8 cellular contexts compared by ENCODE assay signal in genomic region chr7:117012284-117013174, GRCh38. TPM values are rescaled to one million over a fixed set of nuclear protein-coding genes. Genes with fewer than 3 reads are reported as not detected.
DNase-seq lines count a peak whose midpoint lies in the region; ATAC-seq and TF ChIP-seq lines count a peak whose summit lies in the region.

No MANE protein-coding gene starts in this region.

- peak; percentile 39 to 50 for TF ChIP-seq CTCF in Caco-2 (IDR thresholded peaks at IDR 0.05; ENCODE audit: insufficient read depth in 1 of 2, low read depth in 1 of 2, low read length in 1 of 2, severe bottlenecking in 1 of 2, unreplicated experiment in 1 of 2)

- no peak overlapping the region for H4K8ac ChIP-seq in neuronal stem cell (ENCODE audit: low read depth, low read length)

- no peak overlapping the region for H2BK12ac ChIP-seq in neuronal stem cell (ENCODE audit: low read length)

- H3K14ac ChIP-seq in neuronal stem cell (ENCODE audit: low read length) = no peak overlapping the region

- no peak overlapping the region for H3K4me3 ChIP-seq in Caco-2 (ENCODE audit: low read depth, low read length)
- no peak overlapping the region for H3K4me3 ChIP-seq in neuronal stem cell (ENCODE audit: low read length in 2 of 2)

- CTCF ChIA-PET in Caco-2 (lab: Charles Lee) = interaction anchor here (0.6 kb wide), 1 partner anchor 115 kb away, joined by 3 read pairs; no protein-coding TSS in a partner anchor

- H3K36me3 Mint-ChIP-seq in Caco-2 (ENCODE audit: insufficient read depth, unreplicated experiment) (no peaks in the 10 kb centered on the region), immature natural killer cell (no peaks in the 10 kb centered on the region)

- no peak overlapping the region for H3K27ac ChIP-seq in neuronal stem cell (replicated peaks; ENCODE audit: low read length)

- DNase-seq in Caco-2 (peak in 1 of 2 experiments; percentile 34), SHP77 treated with DMSO at 0.1 percent for 48 hours (lab: John Stamatoyannopoulos, UW) (peak; percentile 11), iPS-NIHi11 (ENCODE audit: low spot score) (peak; percentile 48), neuronal stem cell (ENCODE audit: low spot score) (no peak), immature natural killer cell (no peak)

- no peak overlapping the region for H2BK120ac ChIP-seq in neuronal stem cell (ENCODE audit: low read depth, low read length)

- H3K9me3 ChIP-seq in Caco-2 (no peaks in the 10 kb centered on the region), neuronal stem cell (replicated peaks in 1 of 2; ENCODE audit: control insufficient read depth in 2 of 2, insufficient read depth in 1 of 2, low read depth in 1 of 2, low read length in 2 of 2) (no peaks in the 10 kb centered on the region)

- H2AK5ac ChIP-seq in neuronal stem cell (ENCODE audit: low read depth, low read length) = no peak overlapping the region

- no peak overlapping the region for H2BK15ac ChIP-seq in neuronal stem cell (ENCODE audit: low read length)

- no TSS peak for BruUV-seq in Caco-2 (replicated peaks; lab: Mats Ljungman, UMichigan)

- H3K18ac ChIP-seq in neuronal stem cell (ENCODE audit: low read length) = no peak overlapping the region

- ATAC-seq in GM19372 (IDR thresholded peaks at IDR 0.05; ENCODE audit: low read depth, unreplicated experiment) = peak; percentile 5
- peak; percentile 6 for ATAC-seq in HG03342 (IDR thresholded peaks at IDR 0.05; ENCODE audit: unreplicated experiment)
- no peak for ATAC-seq in HG03571 (IDR thresholded peaks at IDR 0.05; ENCODE audit: unreplicated experiment)

- H3K79me1 ChIP-seq in neuronal stem cell (ENCODE audit: low read depth, low read length) = no peaks in the 10 kb centered on the region

- H3K27ac Mint-ChIP-seq in Caco-2 (ENCODE audit: unreplicated experiment) = no peak overlapping the region
- H3K27ac Mint-ChIP-seq in immature natural killer cell = no peak overlapping the region

- no peak overlapping the region for H3K9ac ChIP-seq in neuronal stem cell (ENCODE audit: low read depth, low read length, poor library complexity)

- H3K23ac ChIP-seq in neuronal stem cell (ENCODE audit: low read depth, low read length, poor library complexity) = no peak overlapping the region

- no peaks in the 10 kb centered on the region for H3K36me3 ChIP-seq in Caco-2 (ENCODE audit: control insufficient read depth, insufficient read depth, low read length)
- no peaks in the 10 kb centered on the region for H3K36me3 ChIP-seq in neuronal stem cell (replicated peaks in 1 of 2; ENCODE audit: control insufficient read depth in 2 of 2, insufficient read depth in 2 of 2, low read length in 2 of 2)

- no peaks in the 10 kb centered on the region for H3K27me3 ChIP-seq in Caco-2 (replicated peaks; ENCODE audit: control insufficient read depth, insufficient read depth, low read length)
- no peaks in the 10 kb centered on the region for H3K27me3 ChIP-seq in neuronal stem cell (ENCODE audit: control insufficient read depth in 3 of 3, insufficient read depth in 3 of 3, low read depth in 1 of 3, low read length in 3 of 3)

- H3K4me1 ChIP-seq in Caco-2 (peaks cover 4% of the 10 kb centered on the region; the same call in 1 of the 2 replicates), neuronal stem cell (ENCODE audit: control insufficient read depth in 2 of 2, insufficient read depth in 1 of 2, low read depth in 1 of 2, low read length in 2 of 2) (peaks cover 0 to 4% of the 10 kb centered on the region in 2 donors)

- H3K27me3 Mint-ChIP-seq in Caco-2 (ENCODE audit: insufficient read depth, unreplicated experiment) = no peaks in the 10 kb centered on the region
- H3K27me3 Mint-ChIP-seq in immature natural killer cell (ENCODE audit: low read depth in 3 of 3) = peaks cover 0 to 8% (median 3%) of the 10 kb centered on the region in 3 donors

- WGBS in neuronal stem cell (ENCODE audit: extremely low coverage in 2 of 2, insufficient read length in 2 of 2, insufficient replicate concordance in 1 of 2), 2 donors = no CpG with 5 or more reads among the region's 4 CpGs

- intact Hi-C loops in Caco-2 (cut with micrococcal nuclease; ENCODE audit: unreplicated experiment) = loop anchor here (1.0 to 5.0 kb wide), 3 partner anchors 24 to 82 kb away; partner anchors contain the start of gene ST7

- no peak overlapping the region for H4K91ac ChIP-seq in neuronal stem cell (ENCODE audit: low read depth, low read length, poor library complexity)

- POLR2A ChIA-PET in Caco-2 (lab: Charles Lee) = no interaction called here

- no peak overlapping the region for H3K4ac ChIP-seq in neuronal stem cell (ENCODE audit: low read length)

- H3K4me2 ChIP-seq in neuronal stem cell (ENCODE audit: insufficient read depth, low read length, poor library complexity, severe bottlenecking) = no peak overlapping the region

- H3K4me3 Mint-ChIP-seq in Caco-2 (ENCODE audit: unreplicated experiment) = no peak overlapping the region
- no peak overlapping the region for H3K4me3 Mint-ChIP-seq in immature natural killer cell

- H2AFZ ChIP-seq in neuronal stem cell (ENCODE audit: low read length) = no peak overlapping the region

- H3K9me3 Mint-ChIP-seq in Caco-2 (ENCODE audit: unreplicated experiment) (no peaks in the 10 kb centered on the region), immature natural killer cell (no peaks in the 10 kb centered on the region)

- no peak overlapping the region for H2BK5ac ChIP-seq in neuronal stem cell (ENCODE audit: low read length)

- H3K4me1 Mint-ChIP-seq in Caco-2 (ENCODE audit: low read depth, unreplicated experiment) (no peaks in the 10 kb centered on the region), immature natural killer cell (peaks cover 46 to 79% of the 10 kb centered on the region in 2 donors)

RNA-seq across cellular contexts. Expression of gene ST7, which starts 59.2 kb away (rescaled TPM):
- total RNA-seq in Caco-2 (2022) = 38.2 and 41.6 TPM in 2 replicates
- polyA plus RNA-seq in neuronal stem cell (2013, experiment 1 of 2) = 4.0 TPM
- polyA plus RNA-seq in neuronal stem cell (2013, experiment 2 of 2) = 3.9 TPM
- polyA plus RNA-seq in immature natural killer cell = 10 to 100 TPM; 11.3 to 14.7 (median 14.2) TPM

Comparison
In these comparisons a context has a peak if more than half of its experiments do, and no peak if none do; other contexts are left out.
1. DNase-seq: peak in SHP77 treated with DMSO at 0.1 percent for 48 hours (single experiment) and iPS-NIHi11 (single experiment); none in neuronal stem cell (single experiment) and immature natural killer cell (0 of 3).